In genomic region chrX:29431895-29432294, GRCh38 we compare ENCODE assay signal across 27 cellular contexts.
DNase-seq lines count a peak whose midpoint lies in the region; ATAC-seq, FAIRE-seq and TF ChIP-seq lines count a peak whose summit lies in the region.
"Had no signal": no experiment of that assay in that cellular context is flagged by ENCODE, and none has a peak within 500 bp of the region (broad histone marks: within the 10 kb centered on the region; RNA-seq: fewer than 3 reads in every experiment).

No MANE protein-coding gene starts in this region.

- intact Hi-C loops in dorsolateral prefrontal cortex (cut with DNase I) = no loop called here

- no peak overlapping the region for H3K27ac ChIP-seq in fibroblast of lung (ENCODE audit: insufficient read depth, low read length)
- peak overlapping the region in 1 of 59 donors; percentile 19 for H3K27ac ChIP-seq in dorsolateral prefrontal cortex
- H3K27ac ChIP-seq: SJCRH30 had no signal

- H3K9me3 ChIP-seq in fibroblast of lung (ENCODE audit: control insufficient read depth, insufficient read depth, low read depth, low read length) = no peaks in the 10 kb centered on the region
- H3K9me3 ChIP-seq: SJCRH30 had no signal

- no peaks in the 10 kb centered on the region for H3K79me2 ChIP-seq in fibroblast of lung (ENCODE audit: control insufficient read depth, insufficient read depth, low read length)

- no peak for ATAC-seq in GM19395 (IDR thresholded peaks at IDR 0.05; ENCODE audit: unreplicated experiment)
- ATAC-seq: Right ventricle myocardium inferior, SK-N-SH treated with all-trans-retinoic acid at 6 μM for 48 hours had no signal

- in situ Hi-C loops in astrocyte of the spinal cord (cut with HindIII; ENCODE audit: low sequenced_read_pairs) = no loop called here

- no peaks in the 10 kb centered on the region for H3K4me1 ChIP-seq in fibroblast of lung (ENCODE audit: control insufficient read depth, extremely low read depth, insufficient read depth, low read length)
- H3K4me1 ChIP-seq: SJCRH30 had no signal

- no peaks in the 10 kb centered on the region for H4K20me1 ChIP-seq in fibroblast of lung (ENCODE audit: control insufficient read depth, extremely low read depth, insufficient read depth, low read length)

- TF ChIP-seq CTCF in astrocyte of the spinal cord (IDR thresholded peaks at IDR 0.05; ENCODE audit: low read depth, low read length) (no peak), fibroblast of lung (conservative IDR thresholded peaks at IDR 0.05 in 1 of 2, IDR thresholded peaks at IDR 0.05 in 1 of 2; ENCODE audit: low read depth in 1 of 2, low read length in 2 of 2) (no peak), dorsolateral prefrontal cortex (IDR thresholded peaks at IDR 0.05 in 54 of 56, conservative IDR thresholded peaks at IDR 0.05 in 2 of 56; ENCODE audit: low read depth in 1 of 56, partially characterized antibody in 56 of 56) (no peak)

- no peak overlapping the region for H3K9ac ChIP-seq in fibroblast of lung (ENCODE audit: insufficient read depth, low read length)

- H3K36me3 ChIP-seq in fibroblast of lung (ENCODE audit: control insufficient read depth, insufficient read depth, low read length) = no peaks in the 10 kb centered on the region
- H3K36me3 ChIP-seq: SJCRH30 had no signal

- no peaks in the 10 kb centered on the region for H3K27me3 ChIP-seq in fibroblast of lung (ENCODE audit: control insufficient read depth, insufficient read depth, low read length)
- peaks cover 0 to 25% (median 0%) of the 10 kb centered on the region in 45 donors for H3K27me3 ChIP-seq in dorsolateral prefrontal cortex
- H3K27me3 ChIP-seq: SJCRH30 had no signal

- no peak for FAIRE-seq in GM19239 (lab: Jason Lieb, UNC)
- FAIRE-seq: GM12892, H54, RCC 7860 had no signal

- H3K4me2 ChIP-seq in fibroblast of lung (ENCODE audit: extremely low read depth, insufficient read depth, low read length) = no peak overlapping the region

- DNase-seq in M059J (ENCODE audit: low read depth) (peak; percentile 9), astrocyte of the spinal cord (ENCODE audit: low read depth, low spot score) (peak; percentile 10), fibroblast of lung (ENCODE audit: low read depth in 2 of 2) (peak; percentile 7 to 23), GM19239 (ENCODE audit: insufficient read length, low spot score) (no peak), AML-193 (lab: John Stamatoyannopoulos, UW) (no peak), dorsolateral prefrontal cortex (no peak)
- DNase-seq: CD8-positive, alpha-beta memory T cell; DMS 273 treated with DMSO at 0.1 percent for 48 hours; DMS79; EL; GF-D8; KBM-7; NCI-H1048; NCI-H1417; NCI-H1694; NCI-H2081; NCI-H226; NCI-H510A; NCI-H69; OCI-M1; SJCRH30 had no signal

- H2AFZ ChIP-seq in fibroblast of lung (ENCODE audit: low read length) = no peak overlapping the region

- H3K4me3 ChIP-seq in astrocyte of the spinal cord (ENCODE audit: low read depth, low read length) = no peak overlapping the region
- no peak overlapping the region for H3K4me3 ChIP-seq in fibroblast of lung (replicated peaks in 1 of 4; ENCODE audit: control extremely low read depth in 1 of 4, insufficient read depth in 1 of 4, low read depth in 3 of 4, low read length in 4 of 4)
- H3K4me3 ChIP-seq in dorsolateral prefrontal cortex = no peak overlapping the region
- H3K4me3 ChIP-seq: SJCRH30 had no signal

Comparison
In these comparisons a context has a peak if more than half of its experiments do, and no peak if none do; other contexts are left out.
1. DNase-seq: peak in M059J (single experiment), astrocyte of the spinal cord (single experiment) and fibroblast of lung (2 of 2); none in GM19239 (single experiment), AML-193 (0 of 2) and dorsolateral prefrontal cortex (0 of 10).